9 cellular contexts compared by ENCODE assay signal in genomic region chr17:17380156-17380925, GRCh38.
"Had no signal": no experiment of that assay in that cellular context is flagged by ENCODE, and none has a peak within 500 bp of the region (broad histone marks: within the 10 kb centered on the region; RNA-seq: fewer than 3 reads in every experiment).

No MANE protein-coding gene starts in this region.

- ATAC-seq: activated CD8-positive, alpha-beta T cell treated with anti-CD3 and anti-CD28 coated beads, Interleukin-2, amount 10 ng/mL, durations not matched to agents 7 days and 5 days; stimulated activated memory B cell treated with anti-CD40 and anti-IgM and Interleukin-4, amounts not matched to agents 10 μg/mL and 1 μg/mL and 100 μg/mL, for 72 hours; WTC11 had no signal

- H3K9me3 ChIP-seq: esophagus squamous epithelium, tibial nerve had no signal

- DNase-seq: activated CD4-positive, alpha-beta T cell treated with anti-CD3 and anti-CD28 coated beads for 48 hours; activated CD8-positive, alpha-beta T cell treated with anti-CD3 and anti-CD28 coated beads, Interleukin-2, amount 10 ng/mL, durations not matched to agents 7 days and 5 days; activated naive CD4-positive, alpha-beta T cell; esophagus squamous epithelium had no signal

- H3K27ac ChIP-seq: esophagus squamous epithelium, parathyroid adenoma had no signal

- H3K36me3 ChIP-seq: esophagus squamous epithelium, tibial nerve had no signal

- H3K4me1 ChIP-seq: parathyroid adenoma had no signal

- H3K4me3 ChIP-seq: esophagus squamous epithelium, smooth muscle cell, tibial nerve had no signal

- H3K9ac ChIP-seq: parathyroid adenoma had no signal
